23 cellular contexts compared by ENCODE assay signal in genomic region chr17:32528825-32529224, GRCh38. TPM values are rescaled to one million over a fixed set of nuclear protein-coding genes. Genes with fewer than 3 reads are reported as not detected.
DNase-seq lines count a peak whose midpoint lies in the region; ATAC-seq and TF ChIP-seq lines count a peak whose summit lies in the region.
"Had no signal": no experiment of that assay in that cellular context is flagged by ENCODE, and none has a peak within 500 bp of the region (broad histone marks: within the 10 kb centered on the region; RNA-seq: fewer than 3 reads in every experiment).

No MANE protein-coding gene starts in this region.

- CTCF ChIA-PET in activated CD4-positive, alpha-beta T cell treated with anti-CD3 and anti-CD28 coated beads for 36 hours (lab: Charles Lee): interaction anchor here (2.3 kb wide), 1 partner anchor 66 kb away, joined by 5 read pairs; no protein-coding TSS in a partner anchor

- intact Hi-C loops in activated CD4-positive, alpha-beta T cell treated with anti-CD3 and anti-CD28 coated beads for 36 hours (cut with DNase I, micrococcal nuclease): no loop called here
- intact Hi-C loops in natural killer cell (cut with micrococcal nuclease) (no loop called here), left ventricle myocardium superior (cut with micrococcal nuclease) (no loop called here)

- H3K4me1 Mint-ChIP-seq in activated CD4-positive, alpha-beta T cell treated with anti-CD3 and anti-CD28 coated beads for 36 hours: peaks cover 47% of the 10 kb centered on the region
- peaks cover 24% of the 10 kb centered on the region for H3K4me1 Mint-ChIP-seq in activated T-helper 17 cell treated with anti-CD3 and anti-CD28 coated beads, Interleukin-2, amount 50 U/mL, for 72 hours
- peaks cover 60 to 62% of the 10 kb centered on the region in 2 donors for H3K4me1 Mint-ChIP-seq in natural killer cell

- no peak for ATAC-seq in activated CD4-positive, alpha-beta T cell treated with anti-CD3 and anti-CD28 coated beads for 36 hours
- no peak for ATAC-seq in activated T-helper 17 cell treated with anti-CD3 and anti-CD28 coated beads, Interleukin-2, amount 50 U/mL, for 72 hours (replicated peaks)
- ATAC-seq in natural killer cell (peak; percentile 54 to 68 (median 57)), GM21526 (IDR thresholded peaks at IDR 0.05; ENCODE audit: low FRiP score, unreplicated experiment) (no peak), left ventricle myocardium superior (no peak)
- ATAC-seq: gastroesophageal sphincter, left lobe of liver, Panc1 had no signal

- H3K36me3 Mint-ChIP-seq in activated CD4-positive, alpha-beta T cell treated with anti-CD3 and anti-CD28 coated beads for 36 hours (ENCODE audit: low read depth): no peaks in the 10 kb centered on the region
- H3K36me3 Mint-ChIP-seq in activated T-helper 17 cell treated with anti-CD3 and anti-CD28 coated beads, Interleukin-2, amount 50 U/mL, for 72 hours (ENCODE audit: low read depth): no peaks in the 10 kb centered on the region
- H3K36me3 Mint-ChIP-seq in natural killer cell: no peaks in the 10 kb centered on the region

- H3K27ac Mint-ChIP-seq in activated CD4-positive, alpha-beta T cell treated with anti-CD3 and anti-CD28 coated beads for 36 hours: peak overlapping the region; percentile 45
- H3K27ac Mint-ChIP-seq in activated T-helper 17 cell treated with anti-CD3 and anti-CD28 coated beads, Interleukin-2, amount 50 U/mL, for 72 hours: peak overlapping the region; percentile 61
- peak overlapping the region; percentile 77 to 89 for H3K27ac Mint-ChIP-seq in natural killer cell
- H3K27ac Mint-ChIP-seq: activated naive CD4-positive, alpha-beta T cell treated with anti-CD3 and anti-CD28 coated beads for 36 hours had no signal

- no peak overlapping the region for H3K4me3 ChIP-seq in GM12865 (ENCODE audit: low read depth, low read length)
- H3K4me3 ChIP-seq: gastroesophageal sphincter, transverse colon had no signal

- POLR2A ChIA-PET in activated CD4-positive, alpha-beta T cell treated with anti-CD3 and anti-CD28 coated beads for 36 hours (lab: Charles Lee): no interaction called here

- no peaks in the 10 kb centered on the region for H3K9me3 Mint-ChIP-seq in activated CD4-positive, alpha-beta T cell treated with anti-CD3 and anti-CD28 coated beads for 36 hours (ENCODE audit: low read depth)
- H3K9me3 Mint-ChIP-seq in activated T-helper 17 cell treated with anti-CD3 and anti-CD28 coated beads, Interleukin-2, amount 50 U/mL, for 72 hours: no peaks in the 10 kb centered on the region
- H3K9me3 Mint-ChIP-seq in natural killer cell: no peaks in the 10 kb centered on the region
- H3K9me3 Mint-ChIP-seq: activated naive CD4-positive, alpha-beta T cell treated with anti-CD3 and anti-CD28 coated beads for 36 hours; IgD-negative memory B cell had no signal

- H3K27me3 Mint-ChIP-seq in activated CD4-positive, alpha-beta T cell treated with anti-CD3 and anti-CD28 coated beads for 36 hours: peaks cover 2% of the 10 kb centered on the region
- H3K27me3 Mint-ChIP-seq in activated T-helper 17 cell treated with anti-CD3 and anti-CD28 coated beads, Interleukin-2, amount 50 U/mL, for 72 hours: no peaks in the 10 kb centered on the region
- H3K27me3 Mint-ChIP-seq in natural killer cell (ENCODE audit: low read depth in 2 of 2): no peaks in the 10 kb centered on the region
- H3K27me3 Mint-ChIP-seq: IgD-negative memory B cell had no signal

- DNase-seq in activated CD4-positive, alpha-beta T cell treated with anti-CD3 and anti-CD28 coated beads for 36 hours: no peak
- no peak for DNase-seq in activated CD4-positive, alpha-beta T cell treated with anti-CD3 and anti-CD28 coated beads, Interleukin-2, amount 50 U/mL, for 4 hours
- peak; percentile 42 for DNase-seq in GM12865 (ENCODE audit: low read depth)
- no peak for DNase-seq in natural killer cell
- DNase-seq in iPS-NIHi11 (ENCODE audit: low spot score): no peak
- no peak for DNase-seq in left ventricle myocardium superior
- DNase-seq: 8988T; activated naive CD4-positive, alpha-beta T cell treated with anti-CD3 and anti-CD28 coated beads for 36 hours; activated T-cell treated with anti-CD3 and anti-CD28 coated beads, Interleukin-2, amount 50 U/mL, for 48 hours; central memory CD4-positive, alpha-beta T cell; H7; hippocampal formation; mesenchymal stem cell; NCI-H187 treated with DMSO at 0.1 percent for 48 hours; NCI-H526 treated with DMSO at 0.1 percent for 48 hours; SHP77 treated with DMSO at 0.1 percent for 48 hours; transverse colon had no signal

- H3K4me3 Mint-ChIP-seq in activated CD4-positive, alpha-beta T cell treated with anti-CD3 and anti-CD28 coated beads for 36 hours: no peak overlapping the region
- H3K4me3 Mint-ChIP-seq in activated T-helper 17 cell treated with anti-CD3 and anti-CD28 coated beads, Interleukin-2, amount 50 U/mL, for 72 hours: peak overlapping the region; percentile 32
- peak overlapping the region; percentile 79 for H3K4me3 Mint-ChIP-seq in natural killer cell
- H3K4me3 Mint-ChIP-seq: activated naive CD4-positive, alpha-beta T cell treated with anti-CD3 and anti-CD28 coated beads for 36 hours had no signal

- no peak for TF ChIP-seq CTCF in GM12865 (IDR thresholded peaks at IDR 0.05; ENCODE audit: insufficient read depth, low read depth, low read length, missing control alignments)
- TF ChIP-seq CTCF in natural killer cell (IDR thresholded peaks at IDR 0.05): no peak

RNA-seq across cellular contexts. Expression of gene CDK5R1, which starts 42.0 kb away (rescaled TPM):
- total RNA-seq in activated CD4-positive, alpha-beta T cell treated with anti-CD3 and anti-CD28 coated beads for 36 hours: 10 to 100 TPM; 15.3 to 15.4 TPM
- total RNA-seq in activated T-helper 17 cell treated with anti-CD3 and anti-CD28 coated beads, Interleukin-2, amount 50 U/mL, for 72 hours: 10 to 100 TPM in 1 of 2 donors, 1 to 10 TPM in 1; 3.6 to 13.0 TPM
- total RNA-seq in natural killer cell (10 to 100 TPM in 1 of 3 donors, 1 to 10 TPM in 2; 3.7 to 12.3 (median 7.4) TPM), left ventricle myocardium superior (1.4 TPM)

Comparison
In these comparisons a context has a peak if more than half of its experiments do, and no peak if none do; other contexts are left out.
1. ATAC-seq: peak in natural killer cell (3 of 3); none in activated CD4-positive, alpha-beta T cell treated with anti-CD3 and anti-CD28 coated beads for 36 hours (single experiment), activated T-helper 17 cell treated with anti-CD3 and anti-CD28 coated beads, Interleukin-2, amount 50 U/mL, for 72 hours (single experiment), GM21526 (single experiment) and left ventricle myocardium superior (single experiment).
2. Peak in every context shown above with its lines, with median percentiles within 50 percentile points of each other: H3K27ac Mint-ChIP-seq.